In genomic region chr17:57413848-57414651, GRCh38 we compare ENCODE assay signal across 1 cellular context.
TF ChIP-seq lines count a peak whose summit lies in the region.

No MANE protein-coding gene starts in this region.

TF ChIP-seq in HepG2, 621 proteins besides CTCF, POLR2A, EP300 and RAD21 (continued from another document and continues in another):
- TF ChIP-seq HINFP (CRISPR knock-in tag; IDR thresholded peaks at IDR 0.05; ENCODE audit: low read depth) (0 out of 2 replicates have a peak, but pooled peaks have one; percentile 48), MAF1 (CRISPR knock-in tag; IDR thresholded peaks at IDR 0.05; ENCODE audit: borderline replicate concordance) (no peak), ZFP62 (CRISPR knock-in tag; IDR thresholded peaks at IDR 0.05) (no peak), ZNF546 (CRISPR knock-in tag; conservative IDR thresholded peaks at IDR 0.05) (no peak), MNT (IDR thresholded peaks at IDR 0.05) (no peak), ZBTB21 (CRISPR knock-in tag; IDR thresholded peaks at IDR 0.05) (no peak), ISL2 (CRISPR knock-in tag; IDR thresholded peaks at IDR 0.05) (peak; percentile 97), TERF1 (CRISPR knock-in tag; IDR thresholded peaks at IDR 0.05) (no peak), NCOA1 (CRISPR knock-in tag; IDR thresholded peaks at IDR 0.05) (peak; percentile 89; the same call in 1 of the 2 replicates), MBD4 (IDR thresholded peaks at IDR 0.05; ENCODE audit: borderline replicate concordance, low read length) (no peak), DRAP1 (CRISPR knock-in tag; IDR thresholded peaks at IDR 0.05) (peak; percentile 62; the same call in 1 of the 2 replicates), E2F1 (CRISPR knock-in tag; IDR thresholded peaks at IDR 0.05) (no peak), SYNCRIP (IDR thresholded peaks at IDR 0.05; ENCODE audit: insufficient read depth, low read depth, low read length) (no peak), MAFF (IDR thresholded peaks at IDR 0.05; ENCODE audit: low read depth, low read length) (no peak), MAFK (conservative IDR thresholded peaks at IDR 0.05 in 1 of 2, IDR thresholded peaks at IDR 0.05 in 1 of 2; ENCODE audit: low read length in 2 of 2) (no peak), RORA (CRISPR knock-in tag; IDR thresholded peaks at IDR 0.05) (peak; percentile 70; the same call in 1 of the 2 replicates), ZMYM4 (CRISPR knock-in tag; IDR thresholded peaks at IDR 0.05) (peak; percentile 98), ATF1 (CRISPR knock-in tag; IDR thresholded peaks at IDR 0.05) (peak; percentile 44; the same call in 1 of the 2 replicates), ZNF550 (CRISPR knock-in tag; IDR thresholded peaks at IDR 0.05; ENCODE audit: borderline replicate concordance) (no peak), MED1 (CRISPR knock-in tag; IDR thresholded peaks at IDR 0.05) (peak; percentile 97), MLX (CRISPR knock-in tag; IDR thresholded peaks at IDR 0.05) (peak; percentile 87; the same call in 1 of the 2 replicates), TAF15 (IDR thresholded peaks at IDR 0.05; ENCODE audit: low read depth, low read length, poor library complexity, severe bottlenecking) (no peak), ASH2L (IDR thresholded peaks at IDR 0.05; ENCODE audit: insufficient read length, low read depth, low read length) (peak; percentile 41), ZNF570 (CRISPR knock-in tag; IDR thresholded peaks at IDR 0.05; ENCODE audit: borderline replicate concordance) (no peak), SMYD3 (CRISPR knock-in tag; IDR thresholded peaks at IDR 0.05) (peak; percentile 88; the same call in 1 of the 2 replicates), ATF7 (IDR thresholded peaks at IDR 0.05) (no peak), ATF7 (CRISPR knock-in tag; IDR thresholded peaks at IDR 0.05) (peak; percentile 74; the same call in 1 of the 2 replicates), RAD51 (IDR thresholded peaks at IDR 0.05; ENCODE audit: borderline replicate concordance) (no peak), ZNF660 (CRISPR knock-in tag; IDR thresholded peaks at IDR 0.05; ENCODE audit: borderline replicate concordance, low read depth) (no peak), ZNF644 (CRISPR knock-in tag; IDR thresholded peaks at IDR 0.05; ENCODE audit: low read depth) (peak; percentile 96), CCAR2 (optimal IDR thresholded peaks at IDR 0.05; ENCODE audit: low read depth, low read length) (no peak), ZNF101 (CRISPR knock-in tag; IDR thresholded peaks at IDR 0.05; ENCODE audit: borderline replicate concordance, low read depth) (no peak), ZSCAN25 (CRISPR knock-in tag; IDR thresholded peaks at IDR 0.05) (peak; percentile 80), NFE2 (CRISPR knock-in tag; IDR thresholded peaks at IDR 0.05) (no peak), JARID2 (CRISPR knock-in tag; IDR thresholded peaks at IDR 0.05; ENCODE audit: insufficient replicate concordance) (no peak), RELA (CRISPR knock-in tag; IDR thresholded peaks at IDR 0.05) (0 out of 2 replicates have a peak, but pooled peaks have one; percentile 61), ZNF552 (CRISPR knock-in tag; IDR thresholded peaks at IDR 0.05; ENCODE audit: borderline replicate concordance) (no peak), ZFP41 (CRISPR knock-in tag; IDR thresholded peaks at IDR 0.05; ENCODE audit: borderline replicate concordance) (0 out of 2 replicates have a peak, but pooled peaks have one; percentile 75), ZNF784 (CRISPR knock-in tag; IDR thresholded peaks at IDR 0.05; ENCODE audit: borderline replicate concordance) (peak; percentile 72; the same call in 1 of the 2 replicates), CEBPB (IDR thresholded peaks at IDR 0.05; ENCODE audit: borderline replicate concordance, low read depth, low read length) (peak; percentile 27; the same call in 1 of the 2 replicates), TRAFD1 (CRISPR knock-in tag; IDR thresholded peaks at IDR 0.05; ENCODE audit: borderline replicate concordance) (no peak), RFX3 (CRISPR knock-in tag; IDR thresholded peaks at IDR 0.05) (no peak), ZNF510 (CRISPR knock-in tag; IDR thresholded peaks at IDR 0.05; ENCODE audit: low read depth) (no peak), ZNF646 (CRISPR knock-in tag; IDR thresholded peaks at IDR 0.05) (peak; percentile 49; the same call in 1 of the 2 replicates), NFE2L2 (IDR thresholded peaks at IDR 0.05; ENCODE audit: low read length) (no peak), CHD4 (IDR thresholded peaks at IDR 0.05; ENCODE audit: borderline replicate concordance, low read length) (peak; percentile 94; the same call in 1 of the 2 replicates)
